Comparison of ENCODE assay signal across 20 cellular contexts in the genomic region with DNA sequence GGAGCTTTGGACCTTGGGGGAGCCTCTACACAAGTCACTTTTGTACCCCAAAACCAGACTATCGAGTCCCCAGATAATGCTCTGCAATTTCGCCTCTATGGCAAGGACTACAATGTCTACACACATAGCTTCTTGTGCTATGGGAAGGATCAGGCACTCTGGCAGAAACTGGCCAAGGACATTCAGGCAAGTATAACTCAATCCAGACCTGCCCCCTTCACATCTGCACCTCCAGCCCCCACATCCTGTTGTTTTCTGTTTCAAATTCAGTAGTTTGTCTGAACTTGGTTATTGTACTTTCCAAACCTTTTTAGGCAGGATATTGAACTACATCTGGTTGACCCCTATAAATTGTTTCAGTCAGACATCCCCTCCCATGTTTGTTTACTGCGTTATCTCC.
"Had no signal": no experiment of that assay in that cellular context is flagged by ENCODE, and none has a peak within 500 bp of the region (broad histone marks: within the 10 kb centered on the region; RNA-seq: fewer than 3 reads in every experiment).

No MANE protein-coding gene starts in this region.

- H3K36me3 Mint-ChIP-seq: activated naive CD8-positive, alpha-beta T cell treated with anti-CD3 and anti-CD28 coated beads for 36 hours; brain; immature natural killer cell had no signal

- H3K4me3 Mint-ChIP-seq: activated B cell treated with CpG ODN at 0.5 μM for 24 hours; activated naive CD8-positive, alpha-beta T cell treated with anti-CD3 and anti-CD28 coated beads for 36 hours; activated T-cell treated with anti-CD3 and anti-CD28 coated beads, Interleukin-2, amount 50 U/mL, for 72 hours; brain; central memory CD8-positive, alpha-beta T cell; immature natural killer cell had no signal

- H3K4me3 ChIP-seq: colonic mucosa, esophagus squamous epithelium, pancreas, right lobe of liver had no signal

- DNase-seq: activated B cell treated with CpG ODN at 0.5 μM for 24 hours; activated CD4-positive, alpha-beta T cell treated with anti-CD3 and anti-CD28 coated beads for 48 hours; activated gamma-delta T cell treated with Interleukin-2 at 50 U/mL for 16 hours; activated naive CD8-positive, alpha-beta T cell treated with anti-CD3 and anti-CD28 coated beads for 36 hours; activated T-cell treated with anti-CD3 and anti-CD28 coated beads, Interleukin-2, amount 50 U/mL, for 72 hours; anterior cingulate cortex; colonic mucosa; esophagus squamous epithelium; immature natural killer cell; kidney glomerular epithelial cell; mesenchymal stem cell; naive thymus-derived CD4-positive, alpha-beta T cell; pancreas; right lobe of liver; SK-N-SH; small intestine; stimulated activated CD4-positive, alpha-beta T cell treated with anti-CD3 and anti-CD28 coated beads, Interleukin-15, amount 100 ng/mL, for 24 hours; stimulated activated CD4-positive, alpha-beta T cell treated with anti-CD3 and anti-CD28 coated beads, Interleukin-2, amount 100 ng/mL, for 48 hours had no signal

- FAIRE-seq: pancreas, small intestine had no signal

- H3K27ac ChIP-seq: colonic mucosa, pancreas, right lobe of liver had no signal

- H3K4me1 Mint-ChIP-seq: central memory CD8-positive, alpha-beta T cell had no signal

- H3K27me3 ChIP-seq: colonic mucosa, esophagus squamous epithelium, pancreas, right lobe of liver had no signal

- H3K4me1 ChIP-seq: colonic mucosa, right lobe of liver had no signal

- ATAC-seq: activated T-cell treated with anti-CD3 and anti-CD28 coated beads, Interleukin-2, amount 50 U/mL, for 72 hours; naive thymus-derived CD4-positive, alpha-beta T cell; pancreas; right lobe of liver had no signal

- H3K9me3 Mint-ChIP-seq: activated B cell treated with CpG ODN at 0.5 μM for 24 hours; activated naive CD8-positive, alpha-beta T cell treated with anti-CD3 and anti-CD28 coated beads for 36 hours; activated T-cell treated with anti-CD3 and anti-CD28 coated beads, Interleukin-2, amount 50 U/mL, for 72 hours; brain; central memory CD8-positive, alpha-beta T cell; immature natural killer cell had no signal

- H3K27me3 Mint-ChIP-seq: activated B cell treated with CpG ODN at 0.5 μM for 24 hours, brain had no signal

- H3K27ac Mint-ChIP-seq: activated B cell treated with CpG ODN at 0.5 μM for 24 hours; activated naive CD8-positive, alpha-beta T cell treated with anti-CD3 and anti-CD28 coated beads for 36 hours; activated T-cell treated with anti-CD3 and anti-CD28 coated beads, Interleukin-2, amount 50 U/mL, for 72 hours; brain had no signal

- H3K36me3 ChIP-seq: colonic mucosa, pancreas, right lobe of liver had no signal

- H3K9me3 ChIP-seq: colonic mucosa, esophagus squamous epithelium, pancreas, right lobe of liver, SK-N-SH had no signal
